Comparison of ENCODE assay signal across 8 cellular contexts in the genomic region with DNA sequence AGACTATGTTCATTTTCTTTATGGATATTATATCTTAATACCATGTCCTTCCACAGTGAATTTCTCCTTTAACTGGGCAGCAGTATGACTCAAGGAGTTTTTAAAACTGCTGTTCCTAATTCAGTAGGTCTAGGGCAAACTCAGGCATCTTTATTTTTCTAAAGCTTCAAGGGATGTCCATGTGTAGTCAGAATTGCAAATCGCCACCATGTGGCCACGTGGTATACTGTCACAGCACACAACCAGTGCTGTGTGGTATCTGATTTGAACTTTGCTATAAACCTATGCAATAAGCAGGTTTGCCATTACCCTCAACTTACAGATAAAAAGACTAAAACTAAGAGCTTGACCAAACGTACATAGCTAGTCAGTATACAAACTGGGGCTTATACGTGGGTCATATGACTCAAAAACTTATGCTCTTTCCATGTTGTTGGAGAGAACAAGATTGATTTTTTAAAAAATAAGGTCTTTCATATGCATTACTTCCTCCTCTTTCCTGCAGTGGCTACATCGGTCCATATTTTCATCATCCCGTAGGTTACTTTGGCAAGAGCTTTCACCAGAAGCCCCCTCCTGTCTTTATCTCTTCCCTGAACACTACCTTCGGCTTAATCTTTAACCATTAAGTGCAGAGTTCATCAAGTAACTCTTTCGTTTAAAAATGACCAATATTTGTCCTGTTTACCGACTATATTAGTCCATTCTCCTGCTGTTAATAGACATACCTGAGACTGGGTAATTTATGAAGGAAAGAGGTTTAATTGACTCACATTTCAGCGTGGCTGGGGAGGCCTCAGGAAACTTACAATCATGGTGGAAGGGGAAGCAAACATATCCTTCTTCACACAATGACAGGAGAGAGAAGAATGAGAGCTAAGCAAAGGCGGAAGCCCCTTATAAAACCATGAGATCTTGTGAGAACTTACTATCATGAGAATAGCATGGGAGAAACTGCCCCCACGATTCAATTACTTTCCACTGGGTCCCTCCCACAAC. TPM values are rescaled to one million over a fixed set of nuclear protein-coding genes. Genes with fewer than 3 reads are reported as not detected.
DNase-seq lines count a peak whose midpoint lies in the region; ATAC-seq, FAIRE-seq and TF ChIP-seq lines count a peak whose summit lies in the region.

No MANE protein-coding gene starts in this region.

- peak; percentile 82 for ATAC-seq in HG02642 (IDR thresholded peaks at IDR 0.05; ENCODE audit: poor library complexity, unreplicated experiment)
- ATAC-seq in foreskin keratinocyte, result peak; percentile 84
- ATAC-seq in sciatic nerve, result peak; percentile 28

- peak; percentile 93 for FAIRE-seq in GM12892 (lab: Jason Lieb, UNC)

- H3K4me3 ChIP-seq in AG09309 (ENCODE audit: control insufficient read depth, low read depth, low read length), result no peak overlapping the region

- intact Hi-C loops in sciatic nerve (cut with DNase I), result loop anchor here (10.0 kb wide), 1 partner anchor 231 kb away; no protein-coding TSS in a partner anchor

- peaks cover 3% of the 10 kb centered on the region for H3K27me3 ChIP-seq in foreskin keratinocyte

- no peak overlapping the region for H3K27ac ChIP-seq in foreskin keratinocyte

- DNase-seq in AG09309 (ENCODE audit: low read depth), result no peak
- DNase-seq in GM12892 (ENCODE audit: insufficient read length), result no peak
- DNase-seq in NCI-H1694 (lab: John Stamatoyannopoulos, UW), result peak; percentile 33
- DNase-seq in activated CD4-positive, alpha-beta T cell treated with anti-CD3 and anti-CD28 coated beads, Interleukin-2, amount 50 U/mL, for 4 hours, result peak; percentile 17 to 27
- DNase-seq in foreskin keratinocyte, result no peak
- DNase-seq in sciatic nerve (ENCODE audit: low spot score), result no peak
- no peak for DNase-seq in 8988T

- TF ChIP-seq POLR2A in GM12892 (IDR thresholded peaks at IDR 0.05; ENCODE audit: low read depth, low read length), result no peak

- H3K4me1 ChIP-seq in foreskin keratinocyte, result no peaks in the 10 kb centered on the region

- peak; percentile 67 for TF ChIP-seq CTCF in AG09309 (IDR thresholded peaks at IDR 0.05; ENCODE audit: control insufficient read depth, insufficient read depth, low read depth, low read length, missing control alignments)
- peak; percentile 68 for TF ChIP-seq CTCF in foreskin keratinocyte (conservative IDR thresholded peaks at IDR 0.05)

RNA-seq across cellular contexts. Expression of a gene that starts 8.0 kb away (rescaled TPM):
- polyA plus RNA-seq in GM12892 (2012; ENCODE audit: missing spikeins), result 31.5 TPM
- 24.2 and 26.7 TPM in 2 replicates for total RNA-seq in foreskin keratinocyte
- 32.8 and 35.0 TPM in 2 replicates for polyA plus RNA-seq in foreskin keratinocyte
- total RNA-seq in sciatic nerve, result 26.5 TPM

RNA-seq across cellular contexts. Expression of a gene that starts 32.0 kb away (rescaled TPM):
- polyA plus RNA-seq in GM12892 (2012; ENCODE audit: missing spikeins), result 22.9 TPM
- total RNA-seq in foreskin keratinocyte, result 22.4 and 26.5 TPM in 2 replicates
- 10.5 and 12.7 TPM in 2 replicates for polyA plus RNA-seq in foreskin keratinocyte
- 15.1 TPM for total RNA-seq in sciatic nerve

Comparison
In these comparisons a context has a peak if more than half of its experiments do, and no peak if none do; other contexts are left out.
1. DNase-seq: peak in NCI-H1694 (single experiment) and activated CD4-positive, alpha-beta T cell treated with anti-CD3 and anti-CD28 coated beads, Interleukin-2, amount 50 U/mL, for 4 hours (2 of 2); none in AG09309 (single experiment), GM12892 (single experiment), foreskin keratinocyte (0 of 2), sciatic nerve (single experiment) and 8988T (single experiment).
2. ATAC-seq: peak in every context shown above with its lines; median percentile 84 in foreskin keratinocyte; 82 in HG02642; 28 in sciatic nerve.